Comparison of ENCODE assay signal across 8 cellular contexts in the genomic region with DNA sequence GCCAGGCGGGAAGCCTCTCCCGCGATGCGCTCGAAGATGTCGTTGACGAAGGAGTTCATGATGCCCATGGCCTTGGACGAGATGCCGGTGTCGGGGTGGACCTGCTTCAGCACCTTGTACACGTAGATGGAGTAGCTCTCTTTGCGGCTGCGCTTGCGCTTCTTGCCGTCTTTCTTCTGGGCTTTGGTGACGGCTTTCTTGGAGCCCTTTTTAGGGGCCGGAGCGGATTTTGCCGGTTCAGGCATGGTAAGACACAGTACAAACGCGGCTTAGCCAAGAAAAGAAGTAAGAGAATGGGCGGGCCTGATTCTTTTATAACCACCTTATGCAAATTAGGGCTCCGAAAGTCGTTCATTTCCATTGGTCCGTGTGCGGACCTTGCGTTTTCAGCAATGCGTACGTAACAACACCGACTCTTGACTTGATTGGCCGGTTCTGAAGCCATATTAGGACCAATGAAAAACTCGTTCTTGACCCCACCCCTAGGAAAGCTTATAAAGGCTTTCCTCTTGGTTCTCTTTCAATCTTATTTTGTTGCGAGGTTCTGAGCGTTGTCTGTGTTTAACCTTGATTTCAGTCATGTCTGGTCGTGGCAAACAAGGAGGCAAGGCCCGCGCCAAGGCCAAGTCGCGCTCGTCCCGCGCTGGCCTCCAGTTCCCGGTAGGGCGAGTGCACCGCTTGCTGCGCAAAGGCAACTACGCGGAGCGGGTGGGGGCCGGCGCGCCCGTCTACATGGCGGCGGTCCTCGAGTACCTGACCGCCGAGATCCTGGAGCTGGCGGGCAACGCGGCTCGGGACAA. TPM values are rescaled to one million over a fixed set of nuclear protein-coding genes. Genes with fewer than 3 reads are reported as not detected.
DNase-seq lines count a peak whose midpoint lies in the region; ATAC-seq, FAIRE-seq and TF ChIP-seq lines count a peak whose summit lies in the region.

No MANE protein-coding gene starts in this region.

- H3K36me3 Mint-ChIP-seq in immature natural killer cell = no peaks in the 10 kb centered on the region

- peaks cover 27% of the 10 kb centered on the region for H3K79me2 ChIP-seq in smooth muscle cell (ENCODE audit: low read depth)

- no peak overlapping the region for H3K27ac Mint-ChIP-seq in immature natural killer cell

- DNase-seq in AG04449 (ENCODE audit: low read depth, low spot score) (peak; percentile 98), NCI-H2196 (lab: John Stamatoyannopoulos, UW; ENCODE audit: unreplicated experiment) (peak; percentile 97), bronchial epithelial cell (ENCODE audit: low read depth) (peak; percentile 97), immature natural killer cell (peak; percentile 92 to 96 (median 93)), smooth muscle cell (lab: John Stamatoyannopoulos, UW; ENCODE audit: unreplicated experiment) (peak; percentile 71)

- WGBS in smooth muscle cell (ENCODE audit: low lambda C conversion rate) = 1% methylated on average over 62 of the region's 62 CpGs

- FAIRE-seq in bronchial epithelial cell (lab: Jason Lieb, UNC) = no peak

- peak; percentile 59 for ATAC-seq in GM18873 (IDR thresholded peaks at IDR 0.05; ENCODE audit: low FRiP score, unreplicated experiment)
- ATAC-seq in HG03135 (IDR thresholded peaks at IDR 0.05; ENCODE audit: unreplicated experiment) = peak; percentile 59

- H3K4me3 Mint-ChIP-seq in immature natural killer cell = no peak overlapping the region

- peak overlapping the region; percentile 97 for H3K4me2 ChIP-seq in smooth muscle cell

- peaks cover 0 to 4% of the 10 kb centered on the region in 2 donors for H3K4me1 Mint-ChIP-seq in immature natural killer cell

- H3K27me3 ChIP-seq in bronchial epithelial cell (ENCODE audit: control insufficient read depth, insufficient read depth, low read length) (no peaks in the 10 kb centered on the region), smooth muscle cell (ENCODE audit: low read depth) (no peaks in the 10 kb centered on the region)

- CTCF ChIA-PET in AG04449 (lab: Yijun Ruan, JAX) = interaction anchor here (0.7 to 2.8 kb wide), 7 partner anchors 37 to 301 kb away, joined by 3 to 18 read pairs (median 4); no protein-coding TSS in a partner anchor

- H3K9ac ChIP-seq in smooth muscle cell (ENCODE audit: low read depth) = peak overlapping the region; percentile 92

- no peak overlapping the region for H2AFZ ChIP-seq in smooth muscle cell (ENCODE audit: low read depth)

- H3K9me3 Mint-ChIP-seq in immature natural killer cell = no peaks in the 10 kb centered on the region

- H3K9me3 ChIP-seq in smooth muscle cell (replicated peaks; ENCODE audit: low read depth) = no peaks in the 10 kb centered on the region

- peaks cover 18% of the 10 kb centered on the region for H4K20me1 ChIP-seq in smooth muscle cell (ENCODE audit: low read depth)

- peaks cover 11% of the 10 kb centered on the region for H3F3A ChIP-seq in smooth muscle cell (ENCODE audit: low read depth)

- no peaks in the 10 kb centered on the region for H3K36me3 ChIP-seq in bronchial epithelial cell (ENCODE audit: control insufficient read depth, insufficient read depth, low read length)
- H3K36me3 ChIP-seq in smooth muscle cell (ENCODE audit: low read depth) = no peaks in the 10 kb centered on the region

- H3K27ac ChIP-seq in VCaP (peak overlapping the region; percentile 90), smooth muscle cell (ENCODE audit: low read depth) (peak overlapping the region; percentile 98)

- TF ChIP-seq CTCF in AG04449 (IDR thresholded peaks at IDR 0.05; ENCODE audit: insufficient read depth, low read length, missing control alignments) = no peak
- TF ChIP-seq CTCF in VCaP (conservative IDR thresholded peaks at IDR 0.05) = no peak
- TF ChIP-seq CTCF in bronchial epithelial cell (IDR thresholded peaks at IDR 0.05; ENCODE audit: insufficient read depth, low read length, severe bottlenecking) = no peak
- no peak for TF ChIP-seq CTCF in smooth muscle cell (IDR thresholded peaks at IDR 0.05; ENCODE audit: borderline replicate concordance, insufficient read depth, poor library complexity, severe bottlenecking)

- H3K4me3 ChIP-seq in AG04449 (ENCODE audit: low read depth, low read length) (peak overlapping the region; percentile 69), bronchial epithelial cell (ENCODE audit: low read depth, low read length) (peak overlapping the region; percentile 55), smooth muscle cell (peak overlapping the region; percentile 64)

- POLR2A ChIA-PET in AG04449 (lab: Yijun Ruan, JAX) = interaction anchor here (0.8 to 3.7 kb wide), 20 partner anchors 11 to 347 kb away, joined by 3 to 39 read pairs (median 4); a partner anchor contains a TSS

- H3K27me3 Mint-ChIP-seq in immature natural killer cell (ENCODE audit: low read depth in 3 of 3) = peaks cover 0 to 2% (median 0%) of the 10 kb centered on the region in 3 donors

- peaks cover 19% of the 10 kb centered on the region for H3K4me1 ChIP-seq in smooth muscle cell (ENCODE audit: low read depth)

RNA-seq across cellular contexts. Expression of a gene that starts 12.8 kb away (rescaled TPM):
- total RNA-seq in bronchial epithelial cell = 17.6 and 22.9 TPM in 2 replicates
- 10 to 100 TPM; 12.6 to 35.2 (median 30.4) TPM for polyA plus RNA-seq in immature natural killer cell
- 14.3 and 21.3 TPM in 2 replicates for total RNA-seq in smooth muscle cell
- 25.7 and 27.4 TPM in 2 replicates for polyA plus RNA-seq in smooth muscle cell

RNA-seq across cellular contexts. Expression of a gene that starts 31.0 kb away (rescaled TPM):
- total RNA-seq in bronchial epithelial cell = 0.26 and 1.1 TPM in 2 replicates
- polyA plus RNA-seq in immature natural killer cell = 1 to 10 TPM in 1 of 3 donors, under 1 TPM in 1, not detected in 1; 0.89 to 1.0 TPM
- 9.8 and 14.6 TPM in 2 replicates for total RNA-seq in smooth muscle cell
- polyA plus RNA-seq in smooth muscle cell = 10.5 and 14.0 TPM in 2 replicates

RNA-seq across cellular contexts. Expression of a gene that starts 41.0 kb away (rescaled TPM):
- total RNA-seq in bronchial epithelial cell = 7.4 and 10.4 TPM in 2 replicates
- polyA plus RNA-seq in immature natural killer cell = 100 to 1,000 TPM in 2 of 3 donors, 10 to 100 TPM in 1; 70.1 to 137 (median 103) TPM
- 27.3 and 32.8 TPM in 2 replicates for total RNA-seq in smooth muscle cell
- polyA plus RNA-seq in smooth muscle cell = 72.9 and 75.3 TPM in 2 replicates

RNA-seq across cellular contexts. Expression of a gene that starts 50.1 kb away (rescaled TPM):
- total RNA-seq in bronchial epithelial cell (1.1 and 2.0 TPM in 2 replicates), smooth muscle cell (19.4 and 23.5 TPM in 2 replicates)
- polyA plus RNA-seq in immature natural killer cell (1 to 10 TPM in 2 of 3 donors, under 1 TPM in 1; 0.17 to 4.8 (median 1.7) TPM), smooth muscle cell (17.2 and 18.2 TPM in 2 replicates)

Comparison
In these comparisons a context has a peak if more than half of its experiments do, and no peak if none do; other contexts are left out.
1. Peak in every context shown above with its lines: DNase-seq, ATAC-seq, H3K4me3 ChIP-seq and H3K27ac ChIP-seq.